ENCODE assay signal across 8 cellular contexts in genomic region chr16:69187387-69187890, GRCh38. TPM values are rescaled to one million over a fixed set of nuclear protein-coding genes. Genes with fewer than 3 reads are reported as not detected.
DNase-seq lines count a peak whose midpoint lies in the region; ATAC-seq, FAIRE-seq and TF ChIP-seq lines count a peak whose summit lies in the region.

No MANE protein-coding gene starts in this region.

- CTCF ChIA-PET in HepG2 (lab: Yijun Ruan, JAX; ENCODE audit: low intra/inter-chr PET ratio, low total read pairs): no interaction called here

- FAIRE-seq in HepG2 (lab: Jason Lieb, UNC): no peak

- no peaks in the 10 kb centered on the region for H3K9me3 Mint-ChIP-seq in CD4-positive, CD25-positive, alpha-beta regulatory T cell

- 2% methylated on average over 14 of the region's 66 CpGs for WGBS in HepG2 (ENCODE audit: low lambda C conversion rate)

- TF ChIP-seq CTCF in choroid plexus epithelial cell (conservative IDR thresholded peaks at IDR 0.05; ENCODE audit: low read depth, low read length) (no peak), HepG2 (CRISPR knock-in tag; IDR thresholded peaks at IDR 0.05) (no peak)

- no peak overlapping the region for H2AFZ ChIP-seq in HepG2 (ENCODE audit: low read length)

- TF ChIP-seq EP300 in HepG2 (IDR thresholded peaks at IDR 0.05; ENCODE audit: low read depth in 2 of 2, low read length in 2 of 2) (no peak), HepG2 (CRISPR knock-in tag; IDR thresholded peaks at IDR 0.05; ENCODE audit: borderline replicate concordance) (no peak)

- intact Hi-C loops in HepG2 (cut with micrococcal nuclease; ENCODE audit: unreplicated experiment): loop anchor here (2.0 to 5.0 kb wide), 3 partner anchors 35 to 99 kb away; no protein-coding TSS in a partner anchor

- H3K27ac ChIP-seq in CD4-positive, CD25-positive, alpha-beta regulatory T cell (ENCODE audit: insufficient read depth, low read length, poor library complexity, severe bottlenecking): peak overlapping the region; percentile 78
- H3K27ac ChIP-seq in HepG2 (ENCODE audit: extremely low read length, insufficient read depth, low read length): peak overlapping the region; percentile 71

- DNase-seq in CD4-positive, CD25-positive, alpha-beta regulatory T cell: peak; percentile 35 to 64 (median 39)
- peak; percentile 54 for DNase-seq in activated CD4-positive, CD25-positive, alpha-beta regulatory T cell treated with anti-CD3 and anti-CD28 coated beads, Interleukin-2, amount 50 U/mL, for 72 hours
- DNase-seq in choroid plexus epithelial cell (ENCODE audit: low read depth) (no peak), HepG2 (ENCODE audit: low spot score) (no peak), glomerular visceral epithelial cell (ENCODE audit: extremely low spot score) (no peak)
- DNase-seq in stimulated activated CD4-positive, alpha-beta T cell treated with anti-CD3 and anti-CD28 coated beads, TNF-alpha, amount 100 ng/mL, for 24 hours (ENCODE audit: low read depth in 3 of 3): peak; percentile 4 to 35 (median 11)

- peak overlapping the region; percentile 91 to 98 (median 94) for H3K4me3 Mint-ChIP-seq in CD4-positive, CD25-positive, alpha-beta regulatory T cell

- no peaks in the 10 kb centered on the region for H3K27me3 ChIP-seq in CD4-positive, CD25-positive, alpha-beta regulatory T cell (ENCODE audit: control insufficient read depth, insufficient read depth, low read length)
- no peaks in the 10 kb centered on the region; a peak in 1 of 5 replicates for H3K27me3 ChIP-seq in HepG2 (ENCODE audit: control insufficient read depth in 1 of 2, insufficient read depth in 2 of 2, low read length in 2 of 2)

- no peak for TF ChIP-seq RAD21 in HepG2 (CRISPR knock-in tag; IDR thresholded peaks at IDR 0.05)

- peak overlapping the region; percentile 87 for H3K4me3 ChIP-seq in CD4-positive, CD25-positive, alpha-beta regulatory T cell (ENCODE audit: low read depth, low read length)
- peak overlapping the region; percentile 86 for H3K4me3 ChIP-seq in choroid plexus epithelial cell (ENCODE audit: low read depth, low read length)
- H3K4me3 ChIP-seq in HepG2 (replicated peaks in 1 of 3; ENCODE audit: insufficient read depth in 1 of 3, low read depth in 2 of 3, low read length in 3 of 3): peak overlapping the region; percentile 73 to 94 (median 88)

- POLR2A ChIA-PET in HepG2 (lab: Yijun Ruan, JAX): interaction anchor here (0.6 to 2.4 kb wide), 20 partner anchors 8 to 157 kb away, joined by 3 to 14 read pairs (median 4); partner anchors contain the start of genes CHTF8, UTP4 and VPS4A

- H4K20me1 ChIP-seq in HepG2 (ENCODE audit: insufficient read depth, low read length): peaks cover 10% of the 10 kb centered on the region; the same call in 1 of the 2 replicates

- peaks cover 43% of the 10 kb centered on the region for H3K79me2 ChIP-seq in HepG2 (ENCODE audit: insufficient read depth, low read length)

- peaks cover 46% of the 10 kb centered on the region for H3K4me1 ChIP-seq in CD4-positive, CD25-positive, alpha-beta regulatory T cell (ENCODE audit: control insufficient read depth, insufficient read depth, low read length, poor library complexity, severe bottlenecking)
- peaks cover 49% of the 10 kb centered on the region for H3K4me1 ChIP-seq in HepG2 (ENCODE audit: insufficient read depth, low read length)

- peaks cover 21 to 52% (median 41%) of the 10 kb centered on the region in 4 donors for H3K4me1 Mint-ChIP-seq in CD4-positive, CD25-positive, alpha-beta regulatory T cell

- peak; percentile 35 to 38 for ATAC-seq in CD4-positive, CD25-positive, alpha-beta regulatory T cell (ENCODE audit: low read depth in 2 of 2)
- ATAC-seq in GM19395 (IDR thresholded peaks at IDR 0.05; ENCODE audit: unreplicated experiment) (peak; percentile 35), HG03571 (IDR thresholded peaks at IDR 0.05; ENCODE audit: unreplicated experiment) (peak; percentile 26), HepG2 (peak; percentile 39)

- H3K4me2 ChIP-seq in HepG2 (ENCODE audit: low read depth, low read length): peak overlapping the region; percentile 84

- H3K27ac Mint-ChIP-seq in CD4-positive, CD25-positive, alpha-beta regulatory T cell: peak overlapping the region in 2 of 3 donors; percentile 47 to 75

- no peaks in the 10 kb centered on the region for H3K36me3 ChIP-seq in CD4-positive, CD25-positive, alpha-beta regulatory T cell (ENCODE audit: control insufficient read depth, insufficient read depth, low read length)
- no peaks in the 10 kb centered on the region; a peak in 1 of 5 replicates for H3K36me3 ChIP-seq in HepG2 (replicated peaks in 1 of 2; ENCODE audit: control insufficient read depth in 1 of 2, insufficient read depth in 2 of 2, low read length in 2 of 2)

- no TSS peak for BruUV-seq in HepG2 (replicated peaks; lab: Mats Ljungman, UMichigan)

- in situ Hi-C loops in HepG2 (cut with HindIII; ENCODE audit: extremely low pct_ligation_motif_present, low pct_unique_long_range_greater_than_20kb): no loop called here

- no peaks in the 10 kb centered on the region for H3K36me3 Mint-ChIP-seq in CD4-positive, CD25-positive, alpha-beta regulatory T cell

- H3K27me3 Mint-ChIP-seq in CD4-positive, CD25-positive, alpha-beta regulatory T cell: peaks cover 4% of the 10 kb centered on the region

- H3K9me3 ChIP-seq in CD4-positive, CD25-positive, alpha-beta regulatory T cell (ENCODE audit: control insufficient read depth in 2 of 2, low read length in 2 of 2): no peaks in the 10 kb centered on the region
- H3K9me3 ChIP-seq in HepG2 (ENCODE audit: low read length): no peaks in the 10 kb centered on the region

- peak overlapping the region; percentile 87 for H3K9ac ChIP-seq in HepG2 (ENCODE audit: insufficient read depth, low read depth, low read length)

- TF ChIP-seq POLR2A in HepG2 (IDR thresholded peaks at IDR 0.05; ENCODE audit: insufficient read depth in 1 of 2, low read depth in 2 of 2, low read length in 2 of 2): no peak

RNA-seq across cellular contexts. Expression of gene SNTB2, which starts 0.5 kb away (rescaled TPM):
- total RNA-seq in CD4-positive, CD25-positive, alpha-beta regulatory T cell: 25.9 TPM
- polyA plus RNA-seq in CD4-positive, CD25-positive, alpha-beta regulatory T cell: 10 to 100 TPM in 1 of 4 donors, 1 to 10 TPM in 3; 5.9 to 17.4 (median 7.7) TPM
- 19.2 and 22.9 TPM in 2 replicates for total RNA-seq in HepG2 (2016; rRNA removed; fragmentation: Illumina TruSeq; extraction: Trizol)
- total RNA-seq in HepG2 (2016; cell fraction: cytosol; rRNA removed; fragmentation: Illumina TruSeq; extraction: Trizol; ENCODE audit: low read depth): 16.6 and 21.3 TPM in 2 replicates
- 18.5 and 22.3 TPM in 2 replicates for total RNA-seq in HepG2 (2016; cell fraction: insoluble cytoplasmic fraction; rRNA removed; fragmentation: Illumina TruSeq; extraction: Trizol)
- 8.3 and 10.7 TPM in 2 replicates for total RNA-seq in HepG2 (2016; cell fraction: membrane; rRNA removed; fragmentation: Illumina TruSeq; extraction: Trizol)
- total RNA-seq in HepG2 (2016; cell fraction: nucleus; rRNA removed; fragmentation: Illumina TruSeq; extraction: Trizol): 14.9 and 15.5 TPM in 2 replicates
- 11.5 and 12.5 TPM in 2 replicates for polyA plus RNA-seq in HepG2 (2011; rRNA removed)
- polyA plus RNA-seq in HepG2 (2011; cell fraction: cytosol; rRNA removed): 6.3 and 6.6 TPM in 2 replicates
- polyA plus RNA-seq in HepG2 (2011; cell fraction: nucleus; rRNA removed): 13.3 and 14.0 TPM in 2 replicates
- polyA plus RNA-seq in HepG2 (2012): 4.2 and 4.3 TPM in 2 replicates
- polyA plus RNA-seq in HepG2 (2016; cell fraction: cytosol; fragmentation: Illumina TruSeq; extraction: Trizol; ENCODE audit: low read depth): 0.48 and 0.66 TPM in 2 replicates
- 12.2 and 12.7 TPM in 2 replicates for polyA plus RNA-seq in HepG2 (2016; cell fraction: insoluble cytoplasmic fraction; fragmentation: Illumina TruSeq; extraction: Trizol; ENCODE audit: low read depth)
- polyA plus RNA-seq in HepG2 (2016; cell fraction: membrane; fragmentation: Illumina TruSeq; extraction: Trizol; ENCODE audit: low read depth): 1.6 and 2.4 TPM in 2 replicates
- polyA plus RNA-seq in HepG2 (2016; cell fraction: nucleus; fragmentation: Illumina TruSeq; extraction: Trizol; ENCODE audit: insufficient read depth, low read depth): 13.2 and 17.9 TPM in 2 replicates
- polyA minus RNA-seq in HepG2 (2011; rRNA and poly(A)+ RNA removed; ENCODE audit: low replicate concordance): 48.4 and 58.6 TPM in 2 replicates
- 22.5 and 31.2 TPM in 2 replicates for polyA minus RNA-seq in HepG2 (2011; cell fraction: cytosol; rRNA and poly(A)+ RNA removed)
- polyA minus RNA-seq in HepG2 (2011; cell fraction: nucleus; rRNA and poly(A)+ RNA removed): 22.8 and 29.5 TPM in 2 replicates

RNA-seq across cellular contexts. Expression of gene UTP4, which starts 55.0 kb away (rescaled TPM):
- total RNA-seq in CD4-positive, CD25-positive, alpha-beta regulatory T cell: 44.4 TPM
- 10 to 100 TPM; 47.6 to 63.2 (median 51.1) TPM for polyA plus RNA-seq in CD4-positive, CD25-positive, alpha-beta regulatory T cell
- 30.0 and 57.1 TPM in 2 replicates for total RNA-seq in HepG2 (2016; rRNA removed; fragmentation: Illumina TruSeq; extraction: Trizol)
- 37.9 and 40.6 TPM in 2 replicates for total RNA-seq in HepG2 (2016; cell fraction: cytosol; rRNA removed; fragmentation: Illumina TruSeq; extraction: Trizol; ENCODE audit: low read depth)
- 26.3 and 63.5 TPM in 2 replicates for total RNA-seq in HepG2 (2016; cell fraction: insoluble cytoplasmic fraction; rRNA removed; fragmentation: Illumina TruSeq; extraction: Trizol)
- total RNA-seq in HepG2 (2016; cell fraction: membrane; rRNA removed; fragmentation: Illumina TruSeq; extraction: Trizol): 33.1 and 34.6 TPM in 2 replicates
- 37.9 and 38.1 TPM in 2 replicates for total RNA-seq in HepG2 (2016; cell fraction: nucleus; rRNA removed; fragmentation: Illumina TruSeq; extraction: Trizol)
- polyA plus RNA-seq in HepG2 (2011; rRNA removed): 85.8 and 91.2 TPM in 2 replicates
- 70.4 and 88.9 TPM in 2 replicates for polyA plus RNA-seq in HepG2 (2011; cell fraction: cytosol; rRNA removed)
- 58.2 and 63.9 TPM in 2 replicates for polyA plus RNA-seq in HepG2 (2011; cell fraction: nucleus; rRNA removed)
- polyA plus RNA-seq in HepG2 (2012): 65.9 and 68.1 TPM in 2 replicates
- polyA plus RNA-seq in HepG2 (2016; cell fraction: cytosol; fragmentation: Illumina TruSeq; extraction: Trizol; ENCODE audit: low read depth): 21.9 and 27.0 TPM in 2 replicates
- 119 and 121 TPM in 2 replicates for polyA plus RNA-seq in HepG2 (2016; cell fraction: insoluble cytoplasmic fraction; fragmentation: Illumina TruSeq; extraction: Trizol; ENCODE audit: low read depth)
- 30.9 and 36.3 TPM in 2 replicates for polyA plus RNA-seq in HepG2 (2016; cell fraction: membrane; fragmentation: Illumina TruSeq; extraction: Trizol; ENCODE audit: low read depth)
- polyA plus RNA-seq in HepG2 (2016; cell fraction: nucleus; fragmentation: Illumina TruSeq; extraction: Trizol; ENCODE audit: insufficient read depth, low read depth): 71.6 and 78.5 TPM in 2 replicates
- 126 and 208 TPM in 2 replicates for polyA minus RNA-seq in HepG2 (2011; rRNA and poly(A)+ RNA removed; ENCODE audit: low replicate concordance)
- 51.0 and 51.2 TPM in 2 replicates for polyA minus RNA-seq in HepG2 (2011; cell fraction: cytosol; rRNA and poly(A)+ RNA removed)
- polyA minus RNA-seq in HepG2 (2011; cell fraction: nucleus; rRNA and poly(A)+ RNA removed): 59.6 and 65.4 TPM in 2 replicates

RNA-seq across cellular contexts. Expression of gene CHTF8, which starts 55.1 kb away (rescaled TPM):
- 79.4 TPM for total RNA-seq in CD4-positive, CD25-positive, alpha-beta regulatory T cell
- polyA plus RNA-seq in CD4-positive, CD25-positive, alpha-beta regulatory T cell: 100 to 1,000 TPM; 210 to 227 (median 218) TPM
- total RNA-seq in HepG2 (2016; rRNA removed; fragmentation: Illumina TruSeq; extraction: Trizol): 37.2 and 64.1 TPM in 2 replicates
- total RNA-seq in HepG2 (2016; cell fraction: cytosol; rRNA removed; fragmentation: Illumina TruSeq; extraction: Trizol; ENCODE audit: low read depth): 15.9 and 16.0 TPM in 2 replicates
- 45.2 and 61.3 TPM in 2 replicates for total RNA-seq in HepG2 (2016; cell fraction: insoluble cytoplasmic fraction; rRNA removed; fragmentation: Illumina TruSeq; extraction: Trizol)
- 36.4 and 42.2 TPM in 2 replicates for total RNA-seq in HepG2 (2016; cell fraction: membrane; rRNA removed; fragmentation: Illumina TruSeq; extraction: Trizol)
- 25.4 and 28.1 TPM in 2 replicates for total RNA-seq in HepG2 (2016; cell fraction: nucleus; rRNA removed; fragmentation: Illumina TruSeq; extraction: Trizol)
- polyA plus RNA-seq in HepG2 (2011; rRNA removed): 67.5 and 74.3 TPM in 2 replicates
- polyA plus RNA-seq in HepG2 (2011; cell fraction: cytosol; rRNA removed): 71.6 and 77.6 TPM in 2 replicates
- 34.1 and 36.4 TPM in 2 replicates for polyA plus RNA-seq in HepG2 (2011; cell fraction: nucleus; rRNA removed)
- 47.0 and 51.3 TPM in 2 replicates for polyA plus RNA-seq in HepG2 (2012)
- 18.3 and 28.8 TPM in 2 replicates for polyA plus RNA-seq in HepG2 (2016; cell fraction: cytosol; fragmentation: Illumina TruSeq; extraction: Trizol; ENCODE audit: low read depth)
- polyA plus RNA-seq in HepG2 (2016; cell fraction: insoluble cytoplasmic fraction; fragmentation: Illumina TruSeq; extraction: Trizol; ENCODE audit: low read depth): 123 and 124 TPM in 2 replicates
- 44.9 and 57.1 TPM in 2 replicates for polyA plus RNA-seq in HepG2 (2016; cell fraction: membrane; fragmentation: Illumina TruSeq; extraction: Trizol; ENCODE audit: low read depth)
- polyA plus RNA-seq in HepG2 (2016; cell fraction: nucleus; fragmentation: Illumina TruSeq; extraction: Trizol; ENCODE audit: insufficient read depth, low read depth): 55.2 and 67.8 TPM in 2 replicates
- polyA minus RNA-seq in HepG2 (2011; rRNA and poly(A)+ RNA removed; ENCODE audit: low replicate concordance): 127 and 272 TPM in 2 replicates
- 48.2 and 50.4 TPM in 2 replicates for polyA minus RNA-seq in HepG2 (2011; cell fraction: cytosol; rRNA and poly(A)+ RNA removed)
- polyA minus RNA-seq in HepG2 (2011; cell fraction: nucleus; rRNA and poly(A)+ RNA removed): 17.3 and 20.1 TPM in 2 replicates

Comparison
In these comparisons a context has a peak if more than half of its experiments do, and no peak if none do; other contexts are left out.
1. DNase-seq: peak in CD4-positive, CD25-positive, alpha-beta regulatory T cell (3 of 3), activated CD4-positive, CD25-positive, alpha-beta regulatory T cell treated with anti-CD3 and anti-CD28 coated beads, Interleukin-2, amount 50 U/mL, for 72 hours (single experiment) and stimulated activated CD4-positive, alpha-beta T cell treated with anti-CD3 and anti-CD28 coated beads, TNF-alpha, amount 100 ng/mL, for 24 hours (3 of 3); none in choroid plexus epithelial cell (single experiment), HepG2 (single experiment) and glomerular visceral epithelial cell (single experiment).
2. Peak in every context shown above with its lines, with median percentiles within 50 percentile points of each other: ATAC-seq and H3K4me3 ChIP-seq.